27 cellular contexts compared by ENCODE assay signal in the genomic region with DNA sequence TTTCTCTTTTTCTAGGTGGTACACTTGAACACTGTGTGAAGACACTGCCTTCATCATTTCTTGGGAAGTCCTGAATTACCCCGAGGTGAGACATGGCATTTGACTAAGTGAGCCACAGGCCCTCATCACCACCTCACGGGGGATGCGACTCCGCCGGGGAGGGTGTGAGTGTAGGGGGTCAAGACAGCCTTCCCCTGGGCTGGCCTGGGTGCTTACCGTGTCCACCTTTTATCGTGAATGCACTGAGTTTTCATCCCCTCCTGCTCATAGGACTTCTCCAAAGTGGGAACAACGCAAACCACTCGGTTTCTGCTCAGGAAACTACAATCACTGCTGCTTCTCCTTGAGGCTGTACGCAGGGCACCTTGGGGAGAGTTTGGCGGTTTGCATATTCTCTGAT.
"Had no signal": no experiment of that assay in that cellular context is flagged by ENCODE, and none has a peak within 500 bp of the region (broad histone marks: within the 10 kb centered on the region; RNA-seq: fewer than 3 reads in every experiment).

No MANE protein-coding gene starts in this region.

- H3K4me3 Mint-ChIP-seq: immature natural killer cell, mesothelial cell of epicardium, naive B cell, natural killer cell, nephron progenitor cell, neural progenitor cell had no signal

- FAIRE-seq: islet of Langerhans, pancreas, urothelium cell line had no signal

- H2AFZ ChIP-seq: neural progenitor cell had no signal

- H3K4me1 Mint-ChIP-seq: immature natural killer cell, naive B cell, natural killer cell had no signal

- H3K9me3 ChIP-seq: heart left ventricle, left ventricle myocardium inferior, neutrophil, pancreas, prostate gland, right lobe of liver, suprapubic skin, thoracic aorta, tibial artery, upper lobe of right lung had no signal

- H3K27ac Mint-ChIP-seq: immature natural killer cell, mesothelial cell of epicardium, naive B cell, natural killer cell, nephron progenitor cell, neural progenitor cell had no signal

- H3K4me2 ChIP-seq: neural progenitor cell, smooth muscle cell had no signal

- ATAC-seq: heart left ventricle, natural killer cell, pancreas, right lobe of liver, upper lobe of right lung had no signal

- H3K36me3 Mint-ChIP-seq: immature natural killer cell, mesothelial cell of epicardium, naive B cell, natural killer cell, neural progenitor cell had no signal

- H3K27me3 ChIP-seq: neural progenitor cell, pancreas, right lobe of liver, suprapubic skin, upper lobe of right lung had no signal

- H3K4me3 ChIP-seq: heart left ventricle, left ventricle myocardium inferior, lung, neural progenitor cell, pancreas, prostate gland, right lobe of liver, smooth muscle cell, suprapubic skin, thoracic aorta, tibial artery, upper lobe of right lung had no signal

- H3K36me3 ChIP-seq: heart left ventricle, left ventricle myocardium inferior, neural progenitor cell, neutrophil, pancreas, prostate gland, right lobe of liver, suprapubic skin, thoracic aorta, tibial artery, upper lobe of right lung had no signal

- H3K27ac ChIP-seq: heart left ventricle, left ventricle myocardium inferior, neural progenitor cell, neutrophil, pancreas, prostate gland, right lobe of liver, suprapubic skin, thoracic aorta, tibial artery, upper lobe of right lung had no signal

- DNase-seq: heart left ventricle; hypothalamus; immature natural killer cell; left ventricle myocardium inferior; mesendoderm; naive B cell; natural killer cell; nephron progenitor cell; pancreas; right lobe of liver; stimulated activated CD4-positive, alpha-beta T cell treated with anti-CD3 and anti-CD28 coated beads, Interleukin-1b, Interleukin-23, amount 100 ng/mL, for 48 hours; stimulated activated CD4-positive, alpha-beta T cell treated with anti-CD3 and anti-CD28 coated beads, Interleukin-2, amount 100 ng/mL, for 48 hours; stimulated activated CD4-positive, alpha-beta T cell treated with anti-CD3 and anti-CD28 coated beads, Interleukin-4, amount 100 ng/mL, for 4 hours; stimulated activated CD8-positive, alpha-beta memory T cell treated with anti-CD3 and anti-CD28 coated beads, Interleukin-4, amount 100 ng/mL, for 48 hours; stimulated activated naive CD4-positive, alpha-beta T cell treated with Interleukin-2 at 50 U/mL for 16 hours; tibial artery; upper lobe of right lung had no signal

- H3K9me3 Mint-ChIP-seq: immature natural killer cell, mesothelial cell of epicardium, naive B cell, natural killer cell, nephron progenitor cell, neural progenitor cell had no signal

- H3K9ac ChIP-seq: neural progenitor cell had no signal

- H3K4me1 ChIP-seq: heart left ventricle, left ventricle myocardium inferior, neural progenitor cell, pancreas, prostate gland, right lobe of liver, suprapubic skin, tibial artery, upper lobe of right lung had no signal
